29 cellular contexts compared by ENCODE assay signal in the genomic region with DNA sequence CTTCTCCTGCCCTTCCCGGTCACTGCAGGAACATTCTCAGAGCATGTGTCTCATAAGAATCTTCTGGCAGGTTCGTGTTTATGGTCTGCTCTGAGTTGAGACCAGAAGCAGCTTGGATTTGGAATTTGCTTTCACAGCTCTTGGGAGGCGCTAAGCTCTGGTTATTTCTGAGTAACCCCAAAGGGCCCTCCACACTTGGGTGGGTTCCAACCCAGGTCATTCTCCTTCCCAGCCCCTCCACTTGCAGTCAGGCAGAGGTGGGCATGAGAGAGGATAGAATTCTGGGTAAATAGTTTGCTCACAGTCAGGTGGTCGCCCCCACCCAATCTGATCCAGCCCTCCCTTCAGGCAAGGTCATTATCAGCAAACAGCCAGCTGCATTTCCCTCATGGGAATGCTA.
"Had no signal": no experiment of that assay in that cellular context is flagged by ENCODE, and none has a peak within 500 bp of the region (broad histone marks: within the 10 kb centered on the region; RNA-seq: fewer than 3 reads in every experiment).

No MANE protein-coding gene starts in this region.

- H3K27ac ChIP-seq: KMS-11, PC-9, RWPE1, SJCRH30 had no signal

- H3K4me3 ChIP-seq: PC-9, SJCRH30 had no signal

- H3K4me1 ChIP-seq: SJCRH30 had no signal

- DNase-seq: Karpas-422, KBM-7, MM.1S, MV-4-11, NCI-H1092, NCI-H1105, NCI-H1417 treated with DMSO at 0.1 percent for 48 hours, NCI-H1436 treated with DMSO at 0.1 percent for 48 hours, NCI-H1694 treated with DMSO at 0.1 percent for 48 hours, NCI-H1930, NCI-H2029 treated with DMSO at 0.1 percent for 48 hours, NCI-H2081 treated with DMSO at 0.1 percent for 48 hours, NCI-H2107, NCI-H2171 treated with DMSO at 0.1 percent for 48 hours, NCI-H2227 treated with DMSO at 0.1 percent for 48 hours, NCI-H345, NCI-H446, NCI-H510A treated with DMSO at 0.1 percent for 48 hours, NCI-H524 treated with DMSO at 0.1 percent for 48 hours, NCI-H526 treated with DMSO at 0.1 percent for 48 hours, NCI-H774, PC-9, SHP77, SIG-M5, SJCRH30, SK-N-SH, SW 1271 had no signal

- H3K36me3 ChIP-seq: SJCRH30 had no signal

- H3K9me3 ChIP-seq: SJCRH30, SK-N-SH had no signal
